ENCODE assay signal across 15 cellular contexts in genomic region chr3:7874116-7874515, GRCh38.
"Had no signal": no experiment of that assay in that cellular context is flagged by ENCODE, and none has a peak within 500 bp of the region (broad histone marks: within the 10 kb centered on the region; RNA-seq: fewer than 3 reads in every experiment).

No MANE protein-coding gene starts in this region.

- H3K36me3 ChIP-seq: lower lobe of right lung had no signal

- H3K27me3 Mint-ChIP-seq: T-helper 17 cell, type B pancreatic cell had no signal

- H3K27ac ChIP-seq: lower lobe of right lung, psoas muscle had no signal

- H3K4me3 Mint-ChIP-seq: activated CD8-positive, alpha-beta T cell treated with anti-CD3 and anti-CD28 coated beads, Interleukin-2, amount 10 ng/mL, durations not matched to agents 7 days and 5 days; activated T-cell treated with anti-CD3 and anti-CD28 coated beads, Interleukin-2, amount 50 U/mL, for 72 hours; T-helper 17 cell; type B pancreatic cell had no signal

- H3K4me3 ChIP-seq: lower lobe of right lung, psoas muscle had no signal

- ATAC-seq: activated CD8-positive, alpha-beta T cell treated with anti-CD3 and anti-CD28 coated beads, Interleukin-2, amount 10 ng/mL, durations not matched to agents 7 days and 5 days; activated naive CD4-positive, alpha-beta T cell treated with anti-CD3 and anti-CD28 coated beads, Interleukin-2, amount 50 U/mL, for 72 hours; activated T-cell treated with anti-CD3 and anti-CD28 coated beads, Interleukin-2, amount 50 U/mL, for 72 hours; left colon; lower lobe of right lung; psoas muscle; sciatic nerve; stimulated activated naive CD8-positive, alpha-beta T cell treated with anti-CD3 and anti-CD28 coated beads, Interleukin-15, Interleukin-2, amounts not matched to agents 100 U/mL and 50 U/mL, for 24 hours; T-helper 17 cell had no signal

- H3K4me1 ChIP-seq: psoas muscle had no signal

- DNase-seq: activated CD4-positive, alpha-beta T cell treated with anti-CD3 and anti-CD28 coated beads for 48 hours; activated CD8-positive, alpha-beta memory T cell treated with anti-CD3 and anti-CD28 coated beads, Interleukin-2, amount 50 U/mL, for 4 hours; activated CD8-positive, alpha-beta T cell treated with anti-CD3 and anti-CD28 coated beads, Interleukin-2, amount 10 ng/mL, durations not matched to agents 7 days and 5 days; activated gamma-delta T cell; activated T-cell treated with anti-CD3 and anti-CD28 coated beads, Interleukin-2, amount 50 U/mL, for 72 hours; amniotic stem cell; left colon; lower lobe of right lung; midbrain; psoas muscle; stimulated activated naive CD8-positive, alpha-beta T cell treated with anti-CD3 and anti-CD28 coated beads, Interleukin-15, Interleukin-2, amounts not matched to agents 100 U/mL and 50 U/mL, for 24 hours; T-helper 17 cell had no signal

- H3K27ac Mint-ChIP-seq: activated CD8-positive, alpha-beta T cell treated with anti-CD3 and anti-CD28 coated beads, Interleukin-2, amount 10 ng/mL, durations not matched to agents 7 days and 5 days; activated naive CD4-positive, alpha-beta T cell treated with anti-CD3 and anti-CD28 coated beads, Interleukin-2, amount 50 U/mL, for 72 hours; activated T-cell treated with anti-CD3 and anti-CD28 coated beads, Interleukin-2, amount 50 U/mL, for 72 hours; T-helper 17 cell; type B pancreatic cell had no signal

- H3K9me3 ChIP-seq: lower lobe of right lung, psoas muscle had no signal

- H3K36me3 Mint-ChIP-seq: type B pancreatic cell had no signal
